12 cellular contexts compared by ENCODE assay signal in genomic region chr20:44901972-44902371, GRCh38. TPM values are rescaled to one million over a fixed set of nuclear protein-coding genes. Genes with fewer than 3 reads are reported as not detected.
DNase-seq lines count a peak whose midpoint lies in the region; ATAC-seq and TF ChIP-seq lines count a peak whose summit lies in the region.
"Had no signal": no experiment of that assay in that cellular context is flagged by ENCODE, and none has a peak within 500 bp of the region (broad histone marks: within the 10 kb centered on the region; RNA-seq: fewer than 3 reads in every experiment).

No MANE protein-coding gene starts in this region.

- peaks cover 60% of the 10 kb centered on the region for H3K36me3 ChIP-seq in osteoblast (ENCODE audit: insufficient read depth, low read length)

- TF ChIP-seq CTCF in dorsolateral prefrontal cortex (IDR thresholded peaks at IDR 0.05 in 54 of 56, conservative IDR thresholded peaks at IDR 0.05 in 2 of 56; ENCODE audit: low read depth in 1 of 56, partially characterized antibody in 56 of 56) (peak in 2 of 56 donors; percentile 18 to 29), osteoblast (IDR thresholded peaks at IDR 0.05; ENCODE audit: extremely low read depth, low read depth, low read length) (no peak), WTC11 (IDR thresholded peaks at IDR 0.05) (no peak)

- H3K9me3 Mint-ChIP-seq in WTC11: no peaks in the 10 kb centered on the region

- peak overlapping the region in 22 of 59 donors; percentile 2 to 43 (median 20) for H3K4me3 ChIP-seq in dorsolateral prefrontal cortex
- H3K4me3 ChIP-seq in osteoblast (ENCODE audit: insufficient read depth, low read length): no peak overlapping the region
- H3K4me3 ChIP-seq: left ventricle myocardium inferior, skin epidermis had no signal

- no peak overlapping the region for H2AFZ ChIP-seq in osteoblast (ENCODE audit: low read length)

- no peaks in the 10 kb centered on the region for H3K27me3 Mint-ChIP-seq in WTC11 (ENCODE audit: low read depth)

- no peak for DNase-seq in activated CD4-positive, CD25-positive, alpha-beta regulatory T cell (lab: John Stamatoyannopoulos, UW)
- DNase-seq in M059J (ENCODE audit: low read depth) (peak; percentile 62), dorsolateral prefrontal cortex (peak in 1 of 10 donors; percentile 43), osteoblast (ENCODE audit: insufficient read length, low spot score, missing footprints) (peak; percentile 65), iPS-NIHi7 (ENCODE audit: extremely low spot score) (no peak), WTC11 (ENCODE audit: low spot score) (no peak)
- DNase-seq: 8988T, left ventricle myocardium inferior, NCI-H1417 had no signal

- H3K4me2 ChIP-seq in osteoblast (ENCODE audit: insufficient read depth, low read length): no peak overlapping the region

- H3K27ac Mint-ChIP-seq in WTC11: no peak overlapping the region

- peaks cover 7% of the 10 kb centered on the region for H3K4me1 ChIP-seq in osteoblast (ENCODE audit: insufficient read depth, low read length)

- H3K27ac ChIP-seq in dorsolateral prefrontal cortex (peak overlapping the region; percentile 5 to 94 (median 80)), osteoblast (ENCODE audit: low read depth, low read length) (peak overlapping the region; percentile 10)
- H3K27ac ChIP-seq: left ventricle myocardium inferior, skin epidermis had no signal

- H4K20me1 ChIP-seq in osteoblast (ENCODE audit: insufficient read depth, low read length): peaks cover 56% of the 10 kb centered on the region

- no peaks in the 10 kb centered on the region for H3K9me3 ChIP-seq in osteoblast (ENCODE audit: low read depth, low read length)
- H3K9me3 ChIP-seq: left ventricle myocardium inferior had no signal

- H3K4me1 Mint-ChIP-seq in WTC11: no peaks in the 10 kb centered on the region

- intact Hi-C loops in dorsolateral prefrontal cortex (cut with DNase I): no loop called here

- ATAC-seq in activated CD4-positive, CD25-positive, alpha-beta regulatory T cell treated with anti-CD3 and anti-CD28 coated beads, Interleukin-2, amount 50 U/mL, for 24 hours: peak; percentile 71 to 93
- ATAC-seq in GM21447 (IDR thresholded peaks at IDR 0.05; ENCODE audit: unreplicated experiment) (no peak), WTC11 (no peak)

- H3K27me3 ChIP-seq in dorsolateral prefrontal cortex (no peaks in the 10 kb centered on the region), osteoblast (ENCODE audit: insufficient read depth, low read length) (no peaks in the 10 kb centered on the region)

- CTCF ChIA-PET in WTC11 (lab: Charles Lee): no interaction called here

- peaks cover 88% of the 10 kb centered on the region for H3K79me2 ChIP-seq in osteoblast (ENCODE audit: insufficient read depth, low read length)

- peaks cover 50% of the 10 kb centered on the region for H3K36me3 Mint-ChIP-seq in WTC11

- H3K4me3 Mint-ChIP-seq in WTC11: no peak overlapping the region

- POLR2A ChIA-PET in WTC11 (lab: Charles Lee): no interaction called here

TF ChIP-seq in WTC11, 78 proteins besides CTCF, POLR2A, EP300 and RAD21 (continues in another document):
- TF ChIP-seq NFYB (CRISPR knock-in tag; conservative IDR thresholded peaks at IDR 0.05; ENCODE audit: low read depth) (no peak), JAZF1 (CRISPR knock-in tag; IDR thresholded peaks at IDR 0.05) (no peak), OVOL2 (CRISPR knock-in tag; IDR thresholded peaks at IDR 0.05; ENCODE audit: borderline replicate concordance) (no peak), RELA (CRISPR knock-in tag; IDR thresholded peaks at IDR 0.05; ENCODE audit: borderline replicate concordance) (no peak), ZNF232 (CRISPR knock-in tag; IDR thresholded peaks at IDR 0.05) (no peak), ZNF317 (CRISPR knock-in tag; IDR thresholded peaks at IDR 0.05; ENCODE audit: borderline replicate concordance, low read depth) (no peak), NR2C2 (CRISPR knock-in tag; IDR thresholded peaks at IDR 0.05) (no peak), GRHL2 (CRISPR knock-in tag; IDR thresholded peaks at IDR 0.05; ENCODE audit: insufficient replicate concordance, severe bottlenecking) (no peak), TEAD1 (CRISPR knock-in tag; IDR thresholded peaks at IDR 0.05) (no peak), FOXK1 (CRISPR knock-in tag; IDR thresholded peaks at IDR 0.05) (no peak), ZNF425 (CRISPR knock-in tag; conservative IDR thresholded peaks at IDR 0.05) (no peak), USF1 (CRISPR knock-in tag; IDR thresholded peaks at IDR 0.05) (no peak)
- TF ChIP-seq, protein P1, sequence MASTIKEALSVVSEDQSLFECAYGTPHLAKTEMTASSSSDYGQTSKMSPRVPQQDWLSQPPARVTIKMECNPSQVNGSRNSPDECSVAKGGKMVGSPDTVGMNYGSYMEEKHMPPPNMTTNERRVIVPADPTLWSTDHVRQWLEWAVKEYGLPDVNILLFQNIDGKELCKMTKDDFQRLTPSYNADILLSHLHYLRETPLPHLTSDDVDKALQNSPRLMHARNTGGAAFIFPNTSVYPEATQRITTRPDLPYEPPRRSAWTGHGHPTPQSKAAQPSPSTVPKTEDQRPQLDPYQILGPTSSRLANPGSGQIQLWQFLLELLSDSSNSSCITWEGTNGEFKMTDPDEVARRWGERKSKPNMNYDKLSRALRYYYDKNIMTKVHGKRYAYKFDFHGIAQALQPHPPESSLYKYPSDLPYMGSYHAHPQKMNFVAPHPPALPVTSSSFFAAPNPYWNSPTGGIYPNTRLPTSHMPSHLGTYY (CRISPR knock-in tag; IDR thresholded peaks at IDR 0.05): no peak
- TF ChIP-seq, protein P2, sequence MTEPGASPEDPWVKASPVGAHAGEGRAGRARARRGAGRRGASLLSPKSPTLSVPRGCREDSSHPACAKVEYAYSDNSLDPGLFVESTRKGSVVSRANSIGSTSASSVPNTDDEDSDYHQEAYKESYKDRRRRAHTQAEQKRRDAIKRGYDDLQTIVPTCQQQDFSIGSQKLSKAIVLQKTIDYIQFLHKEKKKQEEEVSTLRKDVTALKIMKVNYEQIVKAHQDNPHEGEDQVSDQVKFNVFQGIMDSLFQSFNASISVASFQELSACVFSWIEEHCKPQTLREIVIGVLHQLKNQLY (CRISPR knock-in tag; IDR thresholded peaks at IDR 0.05): no peak

RNA-seq across cellular contexts. Expression of gene PABPC1L, which starts 7.9 kb away (rescaled TPM):
- total RNA-seq in M059J (2014; rRNA removed; shearing (Covaris generic)): 1.8 and 6.1 TPM in 2 replicates
- 10 to 100 TPM in 102 of 120 experiments, 1 to 10 TPM in 18; 5.6 to 24.7 (median 14.3) TPM for total RNA-seq in dorsolateral prefrontal cortex
- total RNA-seq in osteoblast: 11.2 and 15.6 TPM in 2 replicates
- total RNA-seq in WTC11 (2021): 88.3 to 98.2 TPM (median 90.7 TPM) in 3 replicates

RNA-seq across cellular contexts. Expression of gene YWHAB, which starts 16.5 kb away (rescaled TPM):
- 135 and 185 TPM in 2 replicates for total RNA-seq in M059J (2014; rRNA removed; shearing (Covaris generic))
- total RNA-seq in dorsolateral prefrontal cortex: 100 to 1,000 TPM; 122 to 473 (median 343) TPM
- total RNA-seq in osteoblast: 121 and 135 TPM in 2 replicates
- total RNA-seq in WTC11 (2021): 177 to 216 TPM (median 183 TPM) in 3 replicates

RNA-seq across cellular contexts. Expression of gene TOMM34, which starts 58.2 kb away (rescaled TPM):
- 113 and 118 TPM in 2 replicates for total RNA-seq in M059J (2014; rRNA removed; shearing (Covaris generic))
- total RNA-seq in dorsolateral prefrontal cortex (10 to 100 TPM; 17.1 to 62.7 (median 39.9) TPM), osteoblast (16.3 and 18.3 TPM in 2 replicates), WTC11 (2021) (35.9 to 37.7 TPM (median 36.7 TPM) in 3 replicates)

Comparison
In these comparisons a context has a peak if more than half of its experiments do, and no peak if none do; other contexts are left out.
1. ATAC-seq: peak in activated CD4-positive, CD25-positive, alpha-beta regulatory T cell treated with anti-CD3 and anti-CD28 coated beads, Interleukin-2, amount 50 U/mL, for 24 hours (2 of 2); none in GM21447 (single experiment) and WTC11 (single experiment).
2. DNase-seq: peak in M059J (single experiment) and osteoblast (single experiment); none in activated CD4-positive, CD25-positive, alpha-beta regulatory T cell (0 of 4), iPS-NIHi7 (single experiment) and WTC11 (single experiment).